1 cellular context compared by ENCODE assay signal in the genomic region with DNA sequence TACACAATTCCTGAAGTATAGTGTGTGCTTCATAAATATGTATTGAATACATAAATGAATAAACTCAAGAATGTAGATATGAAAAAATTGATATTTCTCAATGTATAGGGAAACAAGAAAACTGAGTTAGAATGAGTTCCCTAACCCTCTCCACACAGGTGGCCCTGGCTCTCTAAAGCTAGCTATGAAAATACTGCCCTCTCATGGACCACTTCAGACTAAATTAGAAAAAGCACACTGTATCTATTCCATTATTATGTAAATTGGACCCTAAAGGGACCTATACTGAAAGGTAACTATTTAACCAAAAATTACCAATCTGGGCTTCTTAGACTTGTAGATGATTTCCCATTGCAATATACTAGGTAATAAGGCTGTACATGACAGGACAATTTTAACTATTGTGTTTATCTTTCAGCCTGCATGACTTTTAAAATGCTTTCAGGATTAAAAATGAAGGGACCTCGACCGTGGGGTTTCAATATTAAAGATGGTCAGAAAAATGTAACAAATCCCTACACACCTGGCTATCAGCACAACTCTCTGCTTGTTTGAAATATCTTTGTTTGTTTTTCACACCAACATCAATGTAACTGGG.
TF ChIP-seq lines count a peak whose summit lies in the region.

No MANE protein-coding gene starts in this region.

TF ChIP-seq in GM23338, 12 proteins besides CTCF, POLR2A, EP300 and RAD21:
- TF ChIP-seq, protein P1, sequence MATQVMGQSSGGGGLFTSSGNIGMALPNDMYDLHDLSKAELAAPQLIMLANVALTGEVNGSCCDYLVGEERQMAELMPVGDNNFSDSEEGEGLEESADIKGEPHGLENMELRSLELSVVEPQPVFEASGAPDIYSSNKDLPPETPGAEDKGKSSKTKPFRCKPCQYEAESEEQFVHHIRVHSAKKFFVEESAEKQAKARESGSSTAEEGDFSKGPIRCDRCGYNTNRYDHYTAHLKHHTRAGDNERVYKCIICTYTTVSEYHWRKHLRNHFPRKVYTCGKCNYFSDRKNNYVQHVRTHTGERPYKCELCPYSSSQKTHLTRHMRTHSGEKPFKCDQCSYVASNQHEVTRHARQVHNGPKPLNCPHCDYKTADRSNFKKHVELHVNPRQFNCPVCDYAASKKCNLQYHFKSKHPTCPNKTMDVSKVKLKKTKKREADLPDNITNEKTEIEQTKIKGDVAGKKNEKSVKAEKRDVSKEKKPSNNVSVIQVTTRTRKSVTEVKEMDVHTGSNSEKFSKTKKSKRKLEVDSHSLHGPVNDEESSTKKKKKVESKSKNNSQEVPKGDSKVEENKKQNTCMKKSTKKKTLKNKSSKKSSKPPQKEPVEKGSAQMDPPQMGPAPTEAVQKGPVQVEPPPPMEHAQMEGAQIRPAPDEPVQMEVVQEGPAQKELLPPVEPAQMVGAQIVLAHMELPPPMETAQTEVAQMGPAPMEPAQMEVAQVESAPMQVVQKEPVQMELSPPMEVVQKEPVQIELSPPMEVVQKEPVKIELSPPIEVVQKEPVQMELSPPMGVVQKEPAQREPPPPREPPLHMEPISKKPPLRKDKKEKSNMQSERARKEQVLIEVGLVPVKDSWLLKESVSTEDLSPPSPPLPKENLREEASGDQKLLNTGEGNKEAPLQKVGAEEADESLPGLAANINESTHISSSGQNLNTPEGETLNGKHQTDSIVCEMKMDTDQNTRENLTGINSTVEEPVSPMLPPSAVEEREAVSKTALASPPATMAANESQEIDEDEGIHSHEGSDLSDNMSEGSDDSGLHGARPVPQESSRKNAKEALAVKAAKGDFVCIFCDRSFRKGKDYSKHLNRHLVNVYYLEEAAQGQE (IDR thresholded peaks at IDR 0.05; ENCODE audit: unreplicated experiment): no peak
